ENCODE assay signal across 8 cellular contexts in the genomic region with DNA sequence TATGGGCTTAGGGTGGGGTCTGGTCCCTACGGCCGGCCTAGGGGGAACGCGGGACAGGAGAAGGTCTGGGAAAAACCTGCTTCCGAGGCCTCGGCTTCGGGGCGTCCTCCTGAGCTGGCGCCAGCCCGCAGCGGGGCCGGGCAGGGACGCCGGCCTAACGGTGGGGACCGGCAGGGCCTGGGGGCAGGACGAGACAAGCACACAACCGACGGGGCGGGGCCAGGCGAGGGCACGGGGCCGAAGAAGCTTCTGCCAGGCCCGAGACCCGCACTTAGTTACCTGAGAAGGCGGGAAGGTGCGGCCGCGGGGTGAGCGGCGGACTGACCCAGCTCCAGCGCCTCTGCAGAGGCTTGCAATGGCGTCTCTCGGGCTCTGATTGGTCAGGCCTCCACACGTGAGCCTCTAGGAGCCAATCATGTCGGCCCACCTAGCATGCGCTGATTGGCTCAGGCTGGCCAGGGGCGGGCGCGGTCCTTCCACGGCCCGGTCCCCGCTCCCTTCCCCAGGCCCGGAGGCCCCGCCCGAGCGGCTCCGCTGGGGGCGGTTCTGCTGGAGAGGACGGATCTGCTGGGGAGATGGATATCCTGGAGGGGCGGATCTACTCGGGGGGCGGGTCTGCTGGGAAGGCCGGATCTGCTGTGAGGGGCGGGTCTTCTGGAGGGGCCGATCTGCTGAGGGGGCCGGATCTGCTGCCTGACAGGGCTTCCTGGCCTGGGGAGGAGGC. TPM values are rescaled to one million over a fixed set of nuclear protein-coding genes. Genes with fewer than 3 reads are reported as not detected.
DNase-seq lines count a peak whose midpoint lies in the region; FAIRE-seq and TF ChIP-seq lines count a peak whose summit lies in the region.

No MANE protein-coding gene starts in this region.

- H3K27ac Mint-ChIP-seq in HFFc6: peak overlapping the region; percentile 93
- H3K27ac Mint-ChIP-seq in activated naive CD4-positive, alpha-beta T cell treated with anti-CD3 and anti-CD28 coated beads, Interleukin-2, amount 10 ng/mL, durations not matched to agents 7 days and 5 days: peak overlapping the region; percentile 92

- H3K27me3 ChIP-seq in neuron (ENCODE audit: insufficient read depth, low read length): peaks cover 13% of the 10 kb centered on the region

- peaks cover 10% of the 10 kb centered on the region for H3K27me3 Mint-ChIP-seq in HFFc6 (ENCODE audit: insufficient read depth)
- H3K27me3 Mint-ChIP-seq in activated naive CD4-positive, alpha-beta T cell treated with anti-CD3 and anti-CD28 coated beads, Interleukin-2, amount 10 ng/mL, durations not matched to agents 7 days and 5 days: peaks cover 43% of the 10 kb centered on the region

- H3K9me3 Mint-ChIP-seq in HFFc6: no peaks in the 10 kb centered on the region; the same call in none of the 2 replicates
- no peaks in the 10 kb centered on the region for H3K9me3 Mint-ChIP-seq in activated naive CD4-positive, alpha-beta T cell treated with anti-CD3 and anti-CD28 coated beads, Interleukin-2, amount 10 ng/mL, durations not matched to agents 7 days and 5 days

- H3K4me1 Mint-ChIP-seq in HFFc6 (ENCODE audit: low read depth): peaks cover 28% of the 10 kb centered on the region
- peaks cover 57% of the 10 kb centered on the region for H3K4me1 Mint-ChIP-seq in activated naive CD4-positive, alpha-beta T cell treated with anti-CD3 and anti-CD28 coated beads, Interleukin-2, amount 10 ng/mL, durations not matched to agents 7 days and 5 days

- peaks cover 16% of the 10 kb centered on the region for H3K4me1 ChIP-seq in neuron (ENCODE audit: insufficient read depth, low read length)

- peak overlapping the region; percentile 70 for H2AFZ ChIP-seq in neuron (ENCODE audit: low read depth, low read length)

- peaks cover under 1% of the 10 kb centered on the region for H3K9me3 ChIP-seq in neuron (ENCODE audit: low read length)

- H3K4me3 ChIP-seq in neuron (ENCODE audit: low read length): peak overlapping the region; percentile 98

- in situ Hi-C loops in SK-MEL-5 (cut with HindIII; ENCODE audit: low pct_unique_long_range_greater_than_20kb, low sequenced_read_pairs): no loop called here

- no peak for TF ChIP-seq CTCF in HFFc6 (IDR thresholded peaks at IDR 0.05)

- peaks cover 34% of the 10 kb centered on the region for H3K36me3 Mint-ChIP-seq in HFFc6 (ENCODE audit: low read depth)
- H3K36me3 Mint-ChIP-seq in activated naive CD4-positive, alpha-beta T cell treated with anti-CD3 and anti-CD28 coated beads, Interleukin-2, amount 10 ng/mL, durations not matched to agents 7 days and 5 days: peaks cover 37% of the 10 kb centered on the region

- peak; percentile 99 for DNase-seq in GM04504 (ENCODE audit: low read depth)
- peak; percentile 98 for DNase-seq in HFFc6
- DNase-seq in NAMALWA (ENCODE audit: low spot score): peak; percentile 99
- DNase-seq in SK-MEL-5 (ENCODE audit: low read depth, low spot score): peak; percentile 98
- DNase-seq in activated naive CD4-positive, alpha-beta T cell treated with anti-CD3 and anti-CD28 coated beads, Interleukin-2, amount 10 ng/mL, durations not matched to agents 7 days and 5 days: peak; percentile 99
- peak; percentile 98 for DNase-seq in frontal cortex (ENCODE audit: low spot score in 2 of 2)
- DNase-seq in stromal cell of bone marrow (ENCODE audit: low read depth): peak; percentile 99

- CTCF ChIA-PET in activated naive CD4-positive, alpha-beta T cell treated with anti-CD3 and anti-CD28 coated beads, Interleukin-2, amount 10 ng/mL, durations not matched to agents 7 days and 5 days (lab: Charles Lee): interaction anchor here (1.0 kb wide), 1 partner anchor 29 kb away, joined by 3 read pairs; no protein-coding TSS in a partner anchor

- peak; percentile 95 for FAIRE-seq in frontal cortex (lab: Jason Lieb, UNC)

- peaks cover 30% of the 10 kb centered on the region for H3K36me3 ChIP-seq in neuron (ENCODE audit: insufficient read depth, low read length)

- peak overlapping the region; percentile 79 for H3K4me3 Mint-ChIP-seq in HFFc6
- peak overlapping the region; percentile 84 for H3K4me3 Mint-ChIP-seq in activated naive CD4-positive, alpha-beta T cell treated with anti-CD3 and anti-CD28 coated beads, Interleukin-2, amount 10 ng/mL, durations not matched to agents 7 days and 5 days

RNA-seq across cellular contexts. Expression of a gene that starts 44.3 kb away (rescaled TPM):
- total RNA-seq in HFFc6 (2021; fragmentation: NEBNext Ultra II Directional; extraction: Animal tissue kit (Norgen Biotek cat#: 25700)): under 1 TPM in 5 of 6 experiments, not detected in 1; 0.12 to 0.32 (median 0.20) TPM
- total RNA-seq in SK-MEL-5 (2014; rRNA removed; shearing (Covaris generic)): 0.48 and 0.58 TPM in 2 replicates
- polyA plus RNA-seq in SK-MEL-5 (2015; cell fraction: cytosol; rRNA removed): 2.7 and 3.3 TPM in 2 replicates
- 1.3 and 1.4 TPM in 2 replicates for polyA plus RNA-seq in SK-MEL-5 (2015; cell fraction: nucleus; rRNA removed)
- 1.2 TPM for total RNA-seq in frontal cortex

Comparison
In these comparisons a context has a peak if more than half of its experiments do, and no peak if none do; other contexts are left out.
1. Peak in every context shown above with its lines: DNase-seq and H3K4me3 ChIP-seq.